In the genomic region with DNA sequence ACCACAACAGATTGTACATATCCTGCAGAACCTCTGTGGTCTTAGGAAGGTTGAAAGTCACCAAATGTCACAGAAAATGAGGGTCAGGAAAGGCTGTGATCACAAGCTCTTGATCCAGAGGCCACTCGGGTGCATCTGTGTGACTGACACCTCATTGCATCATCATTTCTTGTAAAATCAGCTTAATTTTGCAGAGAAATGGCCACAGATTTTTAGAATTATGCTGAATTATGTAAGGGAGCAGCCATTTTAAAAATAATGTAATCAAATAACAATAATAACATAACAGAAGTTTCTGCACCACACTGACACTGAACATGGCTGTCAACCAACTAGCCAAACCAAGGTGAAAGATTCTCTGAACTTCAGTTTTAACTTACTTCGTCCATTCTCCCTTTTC, we compare ENCODE assay signal across 15 cellular contexts. TPM values are rescaled to one million over a fixed set of nuclear protein-coding genes. Genes with fewer than 3 reads are reported as not detected.
DNase-seq lines count a peak whose midpoint lies in the region; ATAC-seq, FAIRE-seq and TF ChIP-seq lines count a peak whose summit lies in the region.
"Had no signal": no experiment of that assay in that cellular context is flagged by ENCODE, and none has a peak within 500 bp of the region (broad histone marks: within the 10 kb centered on the region; RNA-seq: fewer than 3 reads in every experiment).

No MANE protein-coding gene starts in this region.

- H3K4ac ChIP-seq in H1 (replicated peaks; ENCODE audit: insufficient read length, low read depth, low read length) = no peak overlapping the region

- DNase-seq in activated naive CD4-positive, alpha-beta T cell treated with anti-CD3 and anti-CD28 coated beads for 36 hours = no peak
- DNase-seq in activated naive CD4-positive, alpha-beta T cell (lab: John Stamatoyannopoulos, UW) = no peak
- no peak for DNase-seq in Panc1 (ENCODE audit: low read depth, low spot score)
- DNase-seq in H1 (ENCODE audit: low read depth in 1 of 2, low spot score in 2 of 2) = no peak
- no peak for DNase-seq in stimulated activated effector memory CD8-positive, alpha-beta T cell treated with anti-CD3 and anti-CD28 coated beads, Interleukin-12 subunit alpha, Interleukin-12 subunit beta, amount 100 ng/mL, for 72 hours (ENCODE audit: low spot score in 2 of 2)
- DNase-seq in NCI-H146 treated with DMSO at 0.1 percent for 48 hours (lab: John Stamatoyannopoulos, UW; ENCODE audit: unreplicated experiment) = no peak
- DNase-seq in DMS114 treated with DMSO at 0.1 percent for 48 hours (lab: John Stamatoyannopoulos, UW; ENCODE audit: unreplicated experiment) = no peak
- DNase-seq in substantia nigra (lab: John Stamatoyannopoulos, UW) = no peak
- DNase-seq: AML-193; NCI-H1417 treated with DMSO at 0.1 percent for 48 hours; NK-92 treated with Interleukin-12 subunit alpha and Interleukin-12 subunit beta, amount 100 ng/mL, for 24 hours; pancreas; transverse colon had no signal

- CTCF ChIA-PET in activated naive CD4-positive, alpha-beta T cell treated with anti-CD3 and anti-CD28 coated beads for 36 hours (lab: Charles Lee) = interaction anchor here (1.0 kb wide), 1 partner anchor 11 kb away, joined by 4 read pairs; no protein-coding TSS in a partner anchor
- CTCF ChIA-PET in Panc1 (lab: Charles Lee) = no interaction called here
- CTCF ChIA-PET in H1 (lab: Charles Lee; ENCODE audit: partially characterized antibody) = interaction anchor here (0.7 to 1.4 kb wide), 4 partner anchors 8 to 31 kb away, joined by 3 to 7 read pairs (median 3); no protein-coding TSS in a partner anchor

- no peak overlapping the region for H2BK15ac ChIP-seq in H1 (ENCODE audit: low read length)

- in situ Hi-C loops in Panc1 (cut with HindIII; ENCODE audit: low pct_unique_long_range_greater_than_20kb, low sequenced_read_pairs) = no loop called here

- TF ChIP-seq POLR2A in H1 (IDR thresholded peaks at IDR 0.05; ENCODE audit: control extremely low read depth in 1 of 2, low read depth in 2 of 2, low read length in 2 of 2) = no peak

- H3K23me2 ChIP-seq in H1 (ENCODE audit: low read depth, low read length) = no peaks in the 10 kb centered on the region

- no peak for TF ChIP-seq RAD21 in H1 (IDR thresholded peaks at IDR 0.05 in 1 of 2, conservative IDR thresholded peaks at IDR 0.05 in 1 of 2; ENCODE audit: low read depth in 2 of 2, low read length in 2 of 2)

- no peak for FAIRE-seq in H1 (lab: Jason Lieb, UNC)
- FAIRE-seq: pancreas had no signal

- H4K20me1 ChIP-seq in H1 (replicated peaks in 1 of 2; ENCODE audit: control insufficient read depth in 1 of 2, insufficient read depth in 2 of 2, low read length in 2 of 2) = no peaks in the 10 kb centered on the region

- peaks cover 40% of the 10 kb centered on the region for H3K36me3 Mint-ChIP-seq in activated naive CD4-positive, alpha-beta T cell treated with anti-CD3 and anti-CD28 coated beads for 36 hours (ENCODE audit: low read depth)
- peaks cover 80% of the 10 kb centered on the region for H3K36me3 Mint-ChIP-seq in stimulated activated effector memory CD8-positive, alpha-beta T cell treated with anti-CD3 and anti-CD28 coated beads, Interleukin-12 subunit alpha, Interleukin-12 subunit beta, amount 100 ng/mL, for 72 hours

- H3K9ac ChIP-seq in H1 (replicated peaks in 1 of 4; ENCODE audit: extremely low read depth in 1 of 4, low read depth in 3 of 4, low read length in 3 of 4) = no peak overlapping the region

- peaks cover 0 to 27% of the 10 kb centered on the region in 2 experiments; a peak in 2 of 4 replicates for H3K79me2 ChIP-seq in H1 (ENCODE audit: control insufficient read depth in 1 of 2, insufficient read depth in 2 of 2, low read length in 2 of 2)

- no peak overlapping the region for H4K8ac ChIP-seq in H1 (ENCODE audit: extremely low read depth, insufficient read depth, low read length)

- peak overlapping the region; percentile 33 for H3K4me3 Mint-ChIP-seq in activated naive CD4-positive, alpha-beta T cell treated with anti-CD3 and anti-CD28 coated beads for 36 hours
- peak overlapping the region; percentile 82 for H3K4me3 Mint-ChIP-seq in stimulated activated effector memory CD8-positive, alpha-beta T cell treated with anti-CD3 and anti-CD28 coated beads, Interleukin-12 subunit alpha, Interleukin-12 subunit beta, amount 100 ng/mL, for 72 hours

- H2BK5ac ChIP-seq in H1 (ENCODE audit: low read depth, low read length) = no peak overlapping the region

- H3K36me3 ChIP-seq in Panc1 (ENCODE audit: control insufficient read depth, insufficient read depth, low read length) (no peaks in the 10 kb centered on the region; the same call in 1 of the 2 replicates), H1 (ENCODE audit: control insufficient read depth in 2 of 4, insufficient read depth in 4 of 4, low read length in 3 of 4) (no peaks in the 10 kb centered on the region)
- H3K36me3 ChIP-seq: pancreas, transverse colon had no signal

- TF ChIP-seq CTCF in Panc1 (IDR thresholded peaks at IDR 0.05) (no peak), H1 (IDR thresholded peaks at IDR 0.05; ENCODE audit: control extremely low read depth in 1 of 3, insufficient read depth in 1 of 3, low read depth in 1 of 3, low read length in 3 of 3) (no peak)

- H3K4me3 ChIP-seq in Panc1 (ENCODE audit: low read depth in 2 of 2, low read length in 2 of 2) (no peak overlapping the region), H1 (ENCODE audit: extremely low read depth in 1 of 4, insufficient read depth in 2 of 4, low read depth in 3 of 4, low read length in 4 of 4) (no peak overlapping the region)
- H3K4me3 ChIP-seq: pancreas, transverse colon had no signal

- H3K27me3 Mint-ChIP-seq in activated naive CD4-positive, alpha-beta T cell treated with anti-CD3 and anti-CD28 coated beads for 36 hours (ENCODE audit: low read depth) = no peaks in the 10 kb centered on the region

- peaks cover 69% of the 10 kb centered on the region for H3K4me1 Mint-ChIP-seq in activated naive CD4-positive, alpha-beta T cell treated with anti-CD3 and anti-CD28 coated beads for 36 hours (ENCODE audit: low read depth)
- H3K4me1 Mint-ChIP-seq in stimulated activated effector memory CD8-positive, alpha-beta T cell treated with anti-CD3 and anti-CD28 coated beads, Interleukin-12 subunit alpha, Interleukin-12 subunit beta, amount 100 ng/mL, for 72 hours = peaks cover 78% of the 10 kb centered on the region

- no peak overlapping the region for H4K91ac ChIP-seq in H1 (replicated peaks; ENCODE audit: insufficient read length, low read length)

- no peak overlapping the region for H2AFZ ChIP-seq in H1 (ENCODE audit: low read length)

- H3K9me3 ChIP-seq in Panc1 (ENCODE audit: control insufficient read depth, insufficient read depth, low read depth, low read length) (no peaks in the 10 kb centered on the region), H1 (ENCODE audit: insufficient read depth in 2 of 2, low read depth in 1 of 2, low read length in 1 of 2) (no peaks in the 10 kb centered on the region)
- H3K9me3 ChIP-seq: pancreas, transverse colon had no signal

- no peak overlapping the region for H2BK120ac ChIP-seq in H1 (replicated peaks; ENCODE audit: low read depth, low read length)

- H3K4me1 ChIP-seq in Panc1 (ENCODE audit: control insufficient read depth, insufficient read depth, low read length) = peaks cover 30% of the 10 kb centered on the region
- peaks cover 0 to 3% (median under 1%) of the 10 kb centered on the region in 4 experiments; a peak in 4 of 7 replicates for H3K4me1 ChIP-seq in H1 (replicated peaks in 1 of 4; ENCODE audit: control insufficient read depth in 3 of 4, insufficient read depth in 4 of 4, low read length in 3 of 4)

- no peak overlapping the region for H3K4me2 ChIP-seq in H1 (ENCODE audit: insufficient read depth in 1 of 2, low read depth in 2 of 2, low read length in 2 of 2)

- H3K23ac ChIP-seq in H1 (ENCODE audit: insufficient read length) = no peak overlapping the region

- POLR2A ChIA-PET in Panc1 (lab: Charles Lee) (interaction anchor here (0.5 to 0.6 kb wide), 2 partner anchors 23 to 386 kb away, joined by 4 to 5 read pairs; no protein-coding TSS in a partner anchor), H1 (lab: Charles Lee; ENCODE audit: partially characterized antibody) (interaction anchor here (0.8 to 2.8 kb wide), 3 partner anchors 11 to 284 kb away, joined by 3 to 10 read pairs (median 3); no protein-coding TSS in a partner anchor)

- H3K79me1 ChIP-seq in H1 (ENCODE audit: low read depth, low read length) = no peaks in the 10 kb centered on the region

- no peak overlapping the region for H4K5ac ChIP-seq in H1 (ENCODE audit: insufficient read length, low read depth, low read length)

- WGBS in H1 (ENCODE audit: extremely low coverage in 1 of 2, insufficient coverage in 1 of 2, insufficient read length in 1 of 2, insufficient replicate concordance in 2 of 2, low coverage in 1 of 2, low lambda C conversion rate in 2 of 2, missing lambda C conversion rate in 1 of 2), 2 experiments = 86% methylated on average over 2 of the region's 2 CpGs; no CpG with 5 or more reads in 1 of the 2 experiments

- no peak overlapping the region for H2BK12ac ChIP-seq in H1 (ENCODE audit: low read depth, low read length)

- no peak overlapping the region for H3K56ac ChIP-seq in H1 (replicated peaks; ENCODE audit: insufficient read length, low read depth, low read length)

- no peak overlapping the region for H2BK20ac ChIP-seq in H1 (ENCODE audit: low read length)

- H3K9me3 Mint-ChIP-seq in activated naive CD4-positive, alpha-beta T cell treated with anti-CD3 and anti-CD28 coated beads for 36 hours = no peaks in the 10 kb centered on the region
- H3K9me3 Mint-ChIP-seq in stimulated activated effector memory CD8-positive, alpha-beta T cell treated with anti-CD3 and anti-CD28 coated beads, Interleukin-12 subunit alpha, Interleukin-12 subunit beta, amount 100 ng/mL, for 72 hours = no peaks in the 10 kb centered on the region

- peak overlapping the region; percentile 1 for H3K27ac Mint-ChIP-seq in activated naive CD4-positive, alpha-beta T cell treated with anti-CD3 and anti-CD28 coated beads for 36 hours
- H3K27ac Mint-ChIP-seq in stimulated activated effector memory CD8-positive, alpha-beta T cell treated with anti-CD3 and anti-CD28 coated beads, Interleukin-12 subunit alpha, Interleukin-12 subunit beta, amount 100 ng/mL, for 72 hours = peak overlapping the region; percentile 92

- H2AK5ac ChIP-seq in H1 (ENCODE audit: low read depth, low read length) = no peak overlapping the region

- H3K27ac ChIP-seq in Panc1 (ENCODE audit: low read length) (peak overlapping the region; percentile 64; the same call in 1 of the 2 replicates), H1 (ENCODE audit: low read depth, low read length) (no peak overlapping the region), substantia nigra (ENCODE audit: low read depth, low read length, poor library complexity, severe bottlenecking) (no peak overlapping the region)
- H3K27ac ChIP-seq: pancreas had no signal

- intact Hi-C loops in activated naive CD4-positive, alpha-beta T cell treated with anti-CD3 and anti-CD28 coated beads for 36 hours (cut with micrococcal nuclease) = no loop called here
- intact Hi-C loops in Panc1 (cut with micrococcal nuclease; ENCODE audit: unreplicated experiment) = no loop called here

- TF ChIP-seq EP300 in H1 (IDR thresholded peaks at IDR 0.05; ENCODE audit: borderline replicate concordance in 1 of 2, low read depth in 2 of 2, low read length in 2 of 2) = no peak

- no TSS peak for BruUV-seq in Panc1 (replicated peaks; lab: Mats Ljungman, UMichigan)

- no peak for ATAC-seq in Panc1
- no peak for ATAC-seq in stimulated activated effector memory CD8-positive, alpha-beta T cell treated with anti-CD3 and anti-CD28 coated beads, Interleukin-12 subunit alpha, Interleukin-12 subunit beta, amount 100 ng/mL, for 72 hours
- ATAC-seq: pancreas had no signal

- no peak overlapping the region for H3K14ac ChIP-seq in H1 (ENCODE audit: insufficient read length)

- no peaks in the 10 kb centered on the region for H3K27me3 ChIP-seq in Panc1 (ENCODE audit: control insufficient read depth, insufficient read depth, low read length)
- no peaks in the 10 kb centered on the region; a peak in 3 of 7 replicates for H3K27me3 ChIP-seq in H1 (replicated peaks in 1 of 4; ENCODE audit: control insufficient read depth in 3 of 4, extremely low read depth in 1 of 4, insufficient read depth in 3 of 4, low read length in 3 of 4)
- H3K27me3 ChIP-seq: pancreas, transverse colon had no signal

- H3K18ac ChIP-seq in H1 (ENCODE audit: extremely low read depth, low read length) = no peak overlapping the region

RNA-seq across cellular contexts. Expression of a gene that starts 3.0 kb away (rescaled TPM):
- 10 to 100 TPM; 37.4 to 37.6 TPM for total RNA-seq in activated naive CD4-positive, alpha-beta T cell treated with anti-CD3 and anti-CD28 coated beads for 36 hours
- total RNA-seq in Panc1 (2021; ENCODE audit: unreplicated experiment) = 107 TPM
- polyA plus RNA-seq in Panc1 (2012; ENCODE audit: insufficient read length) = 161 TPM
- 21.9 and 23.5 TPM in 2 replicates for total RNA-seq in H1 (2021; fragmentation: NEBNext Ultra II Directional; extraction: Animal tissue kit (Norgen Biotek cat#: 25700))
- polyA plus RNA-seq in H1 (2011; rRNA removed) = 18.9 and 25.8 TPM in 2 replicates
- 31.2 TPM for polyA plus RNA-seq in H1 (2011; cell fraction: cytosol; rRNA removed)
- polyA plus RNA-seq in H1 (2011; cell fraction: nucleus; rRNA removed) = 25.0 TPM
- polyA plus RNA-seq in H1 (2012, experiment 1 of 2) = 24.7 to 33.4 TPM (median 28.0 TPM) in 4 replicates
- polyA plus RNA-seq in H1 (2012, experiment 2 of 2) = 3.5 TPM
- 28.4 TPM for polyA plus RNA-seq in H1 (2013, experiment 1 of 2)
- 38.6 TPM for polyA plus RNA-seq in H1 (2013, experiment 2 of 2)
- 37.5 and 68.5 TPM in 2 replicates for polyA minus RNA-seq in H1 (2011; rRNA and poly(A)+ RNA removed)
- polyA minus RNA-seq in H1 (2011; cell fraction: cytosol; rRNA and poly(A)+ RNA removed) = 25.4 TPM
- polyA minus RNA-seq in H1 (2011; cell fraction: nucleus; rRNA and poly(A)+ RNA removed) = 14.9 TPM

RNA-seq across cellular contexts. Expression of a gene that starts 32.5 kb away (rescaled TPM):
- total RNA-seq in activated naive CD4-positive, alpha-beta T cell treated with anti-CD3 and anti-CD28 coated beads for 36 hours = not detected
- not detected for total RNA-seq in Panc1 (2021; ENCODE audit: unreplicated experiment)
- polyA plus RNA-seq in Panc1 (2012; ENCODE audit: insufficient read length) = not detected
- 0.08 and 0.11 TPM in 2 replicates for total RNA-seq in H1 (2021; fragmentation: NEBNext Ultra II Directional; extraction: Animal tissue kit (Norgen Biotek cat#: 25700))
- polyA plus RNA-seq in H1 (2011; rRNA removed) = 0.03 and 0.09 TPM in 2 replicates
- 0.05 TPM for polyA plus RNA-seq in H1 (2011; cell fraction: cytosol; rRNA removed)
- polyA plus RNA-seq in H1 (2011; cell fraction: nucleus; rRNA removed) = 0.09 TPM
- polyA plus RNA-seq in H1 (2012, experiment 1 of 2) = 0.14 to 0.17 TPM in 2 of 4 replicates, not detected in the others
- polyA plus RNA-seq in H1 (2012, experiment 2 of 2) = not detected
- polyA plus RNA-seq in H1 (2013, experiment 1 of 2) = 0.04 TPM
- polyA plus RNA-seq in H1 (2013, experiment 2 of 2) = 0.06 TPM
- polyA minus RNA-seq in H1 (2011; rRNA and poly(A)+ RNA removed) = 0.05 and 0.06 TPM in 2 replicates
- polyA minus RNA-seq in H1 (2011; cell fraction: cytosol; rRNA and poly(A)+ RNA removed) = not detected
- not detected for polyA minus RNA-seq in H1 (2011; cell fraction: nucleus; rRNA and poly(A)+ RNA removed)
- total RNA-seq: chondrocyte, fibroblast of villous mesenchyme, transverse colon had no signal
- polyA plus RNA-seq: pancreas had no signal
